ENCODE assay signal across 1 cellular context in genomic region chr6:51675551-51676275, GRCh38.
TF ChIP-seq lines count a peak whose summit lies in the region.

No MANE protein-coding gene starts in this region.

TF ChIP-seq in HepG2, 621 proteins besides CTCF, POLR2A, EP300 and RAD21 (continued from another document):
- TF ChIP-seq, protein P1, sequence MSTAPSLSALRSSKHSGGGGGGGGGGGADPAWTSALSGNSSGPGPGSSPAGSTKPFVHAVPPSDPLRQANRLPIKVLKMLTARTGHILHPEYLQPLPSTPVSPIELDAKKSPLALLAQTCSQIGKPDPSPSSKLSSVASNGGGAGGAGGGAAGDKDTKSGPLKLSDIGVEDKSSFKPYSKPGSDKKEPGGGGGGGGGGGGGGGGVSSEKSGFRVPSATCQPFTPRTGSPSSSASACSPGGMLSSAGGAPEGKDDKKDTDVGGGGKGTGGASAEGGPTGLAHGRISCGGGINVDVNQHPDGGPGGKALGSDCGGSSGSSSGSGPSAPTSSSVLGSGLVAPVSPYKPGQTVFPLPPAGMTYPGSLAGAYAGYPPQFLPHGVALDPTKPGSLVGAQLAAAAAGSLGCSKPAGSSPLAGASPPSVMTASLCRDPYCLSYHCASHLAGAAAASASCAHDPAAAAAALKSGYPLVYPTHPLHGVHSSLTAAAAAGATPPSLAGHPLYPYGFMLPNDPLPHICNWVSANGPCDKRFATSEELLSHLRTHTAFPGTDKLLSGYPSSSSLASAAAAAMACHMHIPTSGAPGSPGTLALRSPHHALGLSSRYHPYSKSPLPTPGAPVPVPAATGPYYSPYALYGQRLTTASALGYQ (CRISPR knock-in tag; IDR thresholded peaks at IDR 0.05) = 0 out of 2 replicates have a peak, but pooled peaks have one; percentile 18
